25 cellular contexts compared by ENCODE assay signal in the genomic region with DNA sequence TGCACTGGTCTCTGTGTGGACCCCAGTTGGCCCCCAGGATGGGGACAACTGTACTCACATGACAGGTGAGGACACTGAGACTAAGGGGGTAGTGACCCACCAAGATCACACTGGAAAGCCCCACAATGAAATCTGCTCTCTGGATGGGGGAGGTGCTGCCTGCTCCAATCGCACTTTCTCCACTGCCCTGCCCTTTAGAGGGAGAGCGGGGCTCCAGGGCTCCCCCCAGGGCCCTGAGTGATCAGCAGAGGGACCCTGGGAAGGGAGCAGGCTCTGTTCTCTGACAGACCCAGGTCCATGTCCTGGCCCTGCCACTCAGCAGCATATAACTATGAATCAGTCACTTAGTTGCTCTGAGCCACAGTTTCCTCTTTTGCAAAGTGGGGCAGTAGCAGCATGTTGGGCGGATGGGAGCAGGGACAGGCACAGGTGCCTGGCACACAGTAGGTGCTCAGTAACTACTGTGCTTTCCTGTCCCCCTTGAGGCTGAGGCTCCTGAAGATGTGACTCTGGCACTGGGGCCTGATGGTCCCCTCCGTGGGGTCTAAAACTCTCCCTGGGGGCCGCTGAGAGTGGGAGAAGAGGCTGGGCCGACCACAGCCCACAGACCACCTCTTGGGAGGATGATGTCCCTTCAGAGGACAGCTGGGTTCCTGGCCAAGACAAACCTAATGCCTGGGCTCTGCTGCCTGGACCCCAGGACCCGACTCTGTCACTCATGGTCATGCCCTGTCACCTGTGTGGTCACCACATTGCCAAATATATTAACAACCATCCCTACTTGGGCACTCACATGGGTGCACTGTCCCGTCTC.
A peak's percentile ranks its signal among the peaks of the same experiment; 100 is the strongest.
DNase-seq lines count a peak whose midpoint lies in the region; ATAC-seq, FAIRE-seq and TF ChIP-seq lines count a peak whose summit lies in the region.
"Had no signal": no experiment of that assay in that cellular context is flagged by ENCODE, and none has a peak within 500 bp of the region (broad histone marks: within the 10 kb centered on the region; RNA-seq: fewer than 3 reads in every experiment).

No MANE protein-coding gene starts in this region.

- no peaks in the 10 kb centered on the region for H3K4me1 Mint-ChIP-seq in activated CD8-positive, alpha-beta T cell treated with anti-CD3 and anti-CD28 coated beads, Interleukin-2, amount 10 ng/mL, durations not matched to agents 7 days and 5 days (ENCODE audit: low read depth)
- H3K4me1 Mint-ChIP-seq: IgD-negative memory B cell had no signal

- H2AFZ ChIP-seq in H1 (ENCODE audit: low read length) (no peak overlapping the region), osteoblast (ENCODE audit: low read length) (no peak overlapping the region), SK-N-SH (ENCODE audit: low read depth) (no peak overlapping the region)
- H2AFZ ChIP-seq: PC-9 had no signal

- H3K79me2 ChIP-seq in H1 (ENCODE audit: control insufficient read depth in 1 of 2, insufficient read depth in 2 of 2, low read length in 2 of 2) (no peaks in the 10 kb centered on the region), osteoblast (ENCODE audit: insufficient read depth, low read length) (no peaks in the 10 kb centered on the region), SK-N-SH (ENCODE audit: insufficient read depth) (no peaks in the 10 kb centered on the region)

- no peaks in the 10 kb centered on the region for H3K9me3 Mint-ChIP-seq in activated CD8-positive, alpha-beta T cell treated with anti-CD3 and anti-CD28 coated beads, Interleukin-2, amount 10 ng/mL, durations not matched to agents 7 days and 5 days (ENCODE audit: insufficient read depth)
- H3K9me3 Mint-ChIP-seq: CD4-positive, alpha-beta T cell had no signal

- no peak overlapping the region for H2AK5ac ChIP-seq in H1 (ENCODE audit: low read depth, low read length)

- H3K27me3 ChIP-seq in H7 (ENCODE audit: control insufficient read depth, insufficient read depth, low read length) (no peaks in the 10 kb centered on the region), NT2/D1 (ENCODE audit: insufficient read depth, insufficient read length) (no peaks in the 10 kb centered on the region), H1 (replicated peaks in 1 of 4; ENCODE audit: control insufficient read depth in 3 of 4, extremely low read depth in 1 of 4, insufficient read depth in 3 of 4, low read length in 3 of 4) (no peaks in the 10 kb centered on the region), osteoblast (ENCODE audit: insufficient read depth, low read length) (no peaks in the 10 kb centered on the region), SK-N-SH (ENCODE audit: insufficient read depth) (no peaks in the 10 kb centered on the region), psoas muscle (ENCODE audit: insufficient read depth in 3 of 3, low read length in 2 of 3) (peaks cover 0 to 18% (median 0%) of the 10 kb centered on the region in 3 donors)

- CTCF ChIA-PET in H1 (lab: Charles Lee; ENCODE audit: partially characterized antibody) = no interaction called here
- CTCF ChIA-PET in SK-N-SH (lab: Yijun Ruan, JAX) = interaction anchor here (1.0 kb wide), 1 partner anchor 18 kb away, joined by 3 read pairs; no protein-coding TSS in a partner anchor
- CTCF ChIA-PET in activated CD8-positive, alpha-beta T cell treated with anti-CD3 and anti-CD28 coated beads, Interleukin-2, amount 10 ng/mL, durations not matched to agents 7 days and 5 days (lab: Charles Lee) = no interaction called here

- H3K79me1 ChIP-seq in H1 (ENCODE audit: low read depth, low read length) = no peaks in the 10 kb centered on the region

- H4K91ac ChIP-seq in H1 (replicated peaks; ENCODE audit: insufficient read length, low read length) = no peak overlapping the region

- intact Hi-C loops in psoas muscle (cut with DNase I) = no loop called here

- H4K8ac ChIP-seq in H1 (ENCODE audit: extremely low read depth, insufficient read depth, low read length) = no peak overlapping the region

- H3K9ac ChIP-seq in NT2/D1 (ENCODE audit: insufficient read length, low read depth) = peak overlapping the region; percentile 6
- no peak overlapping the region for H3K9ac ChIP-seq in H1 (replicated peaks in 1 of 4; ENCODE audit: extremely low read depth in 1 of 4, low read depth in 3 of 4, low read length in 3 of 4)
- no peak overlapping the region for H3K9ac ChIP-seq in SK-N-SH
- H3K9ac ChIP-seq: BLaER1 treated with 17β-estradiol and CSF1 and Interleukin-3, amounts not matched to agents 10 nM and 100 nM had no signal

- no peak overlapping the region for H3K4me3 Mint-ChIP-seq in activated CD8-positive, alpha-beta T cell treated with anti-CD3 and anti-CD28 coated beads, Interleukin-2, amount 10 ng/mL, durations not matched to agents 7 days and 5 days
- H3K4me3 Mint-ChIP-seq: CD4-positive, alpha-beta T cell; IgD-negative memory B cell had no signal

- no peak for TF ChIP-seq EP300 in H1 (IDR thresholded peaks at IDR 0.05; ENCODE audit: borderline replicate concordance in 1 of 2, low read depth in 2 of 2, low read length in 2 of 2)
- no peak for TF ChIP-seq EP300 in SK-N-SH (IDR thresholded peaks at IDR 0.05; ENCODE audit: borderline replicate concordance in 1 of 2, low read depth in 1 of 2, low read length in 1 of 2)

- H3F3A ChIP-seq in SK-N-SH (replicated peaks; ENCODE audit: insufficient read depth) = no peaks in the 10 kb centered on the region

- 0 out of 2 replicates have a peak overlapping the region, but pooled peaks have one; percentile 13 for H3K18ac ChIP-seq in H1 (ENCODE audit: extremely low read depth, low read length)

- H4K20me1 ChIP-seq in H1 (replicated peaks in 1 of 2; ENCODE audit: control insufficient read depth in 1 of 2, insufficient read depth in 2 of 2, low read length in 2 of 2) (no peaks in the 10 kb centered on the region), osteoblast (ENCODE audit: insufficient read depth, low read length) (no peaks in the 10 kb centered on the region), SK-N-SH (ENCODE audit: insufficient read depth) (no peaks in the 10 kb centered on the region)

- TF ChIP-seq RAD21 in H1 (IDR thresholded peaks at IDR 0.05 in 1 of 2, conservative IDR thresholded peaks at IDR 0.05 in 1 of 2; ENCODE audit: low read depth in 2 of 2, low read length in 2 of 2) (no peak), SK-N-SH (IDR thresholded peaks at IDR 0.05; ENCODE audit: low read length) (no peak)

- H3K23ac ChIP-seq in H1 (ENCODE audit: insufficient read length) = no peak overlapping the region

- peaks cover 2% of the 10 kb centered on the region for H3K27me3 Mint-ChIP-seq in activated CD8-positive, alpha-beta T cell treated with anti-CD3 and anti-CD28 coated beads, Interleukin-2, amount 10 ng/mL, durations not matched to agents 7 days and 5 days (ENCODE audit: low read depth)

- WGBS in H1 (ENCODE audit: extremely low coverage in 1 of 2, insufficient coverage in 1 of 2, insufficient read length in 1 of 2, insufficient replicate concordance in 2 of 2, low coverage in 1 of 2, low lambda C conversion rate in 2 of 2, missing lambda C conversion rate in 1 of 2), 2 experiments = 77% methylated on average over 8 of the region's 8 CpGs; no CpG with 5 or more reads in 1 of the 2 experiments
- WGBS in SK-N-SH (ENCODE audit: low lambda C conversion rate) = 54% methylated on average over 2 of the region's 8 CpGs
- WGBS in psoas muscle, 3 donors = 72 to 76% (median 73%) methylated on average over 8 of the region's 8 CpGs

- H2BK15ac ChIP-seq in H1 (ENCODE audit: low read length) = no peak overlapping the region

- H3K4me1 ChIP-seq in NT2/D1 (ENCODE audit: insufficient read depth, insufficient read length) (peaks cover 8% of the 10 kb centered on the region), H1 (replicated peaks in 1 of 4; ENCODE audit: control insufficient read depth in 3 of 4, insufficient read depth in 4 of 4, low read length in 3 of 4) (peaks cover 0 to 5% (median 0%) of the 10 kb centered on the region in 4 experiments; a peak in 4 of 7 replicates), osteoblast (ENCODE audit: insufficient read depth, low read length) (no peaks in the 10 kb centered on the region), SK-N-SH (ENCODE audit: control insufficient read depth in 1 of 2, insufficient read depth in 2 of 2, low read depth in 1 of 2, low read length in 1 of 2) (peaks cover 0 to 57% of the 10 kb centered on the region in 2 experiments; a peak in 1 of 4 replicates), psoas muscle (no peaks in the 10 kb centered on the region)
- H3K4me1 ChIP-seq: A549, SJCRH30 had no signal

- no peak overlapping the region for H3K4me2 ChIP-seq in H1 (ENCODE audit: insufficient read depth in 1 of 2, low read depth in 2 of 2, low read length in 2 of 2)
- no peak overlapping the region for H3K4me2 ChIP-seq in osteoblast (ENCODE audit: insufficient read depth, low read length)
- H3K4me2 ChIP-seq in SK-N-SH = no peak overlapping the region
- H3K4me2 ChIP-seq: A549; BLaER1 treated with 17β-estradiol and CSF1 and Interleukin-3, amounts not matched to agents 10 nM and 100 nM; PC-9 had no signal

- H3K56ac ChIP-seq in H1 (replicated peaks; ENCODE audit: insufficient read length, low read depth, low read length) = no peak overlapping the region

- H3K36me3 Mint-ChIP-seq in activated CD8-positive, alpha-beta T cell treated with anti-CD3 and anti-CD28 coated beads, Interleukin-2, amount 10 ng/mL, durations not matched to agents 7 days and 5 days (ENCODE audit: low read depth) = no peaks in the 10 kb centered on the region
- H3K36me3 Mint-ChIP-seq: IgD-negative memory B cell had no signal

- no peaks in the 10 kb centered on the region for H3K23me2 ChIP-seq in H1 (ENCODE audit: low read depth, low read length)

- POLR2A ChIA-PET in H1 (lab: Charles Lee; ENCODE audit: partially characterized antibody) (no interaction called here), SK-N-SH (lab: Yijun Ruan, JAX) (interaction anchor here (1.1 to 2.0 kb wide), 2 partner anchors 11 to 13 kb away, joined by 3 to 5 read pairs; no protein-coding TSS in a partner anchor)
- POLR2A ChIA-PET in activated CD8-positive, alpha-beta T cell treated with anti-CD3 and anti-CD28 coated beads, Interleukin-2, amount 10 ng/mL, durations not matched to agents 7 days and 5 days (lab: Charles Lee) = no interaction called here

- DNase-seq in H7 (peak; percentile 64), NT2/D1 (ENCODE audit: low read depth, low spot score) (no peak), H1 (ENCODE audit: low read depth in 1 of 2, low spot score in 2 of 2) (no peak), osteoblast (ENCODE audit: insufficient read length, low spot score, missing footprints) (peak; percentile 21), SK-N-SH (no peak), psoas muscle (no peak)
- DNase-seq in activated CD8-positive, alpha-beta T cell treated with anti-CD3 and anti-CD28 coated beads, Interleukin-2, amount 10 ng/mL, durations not matched to agents 7 days and 5 days = no peak
- DNase-seq: AML-193, DMS53, GDM1, GOT3, NCI-H1105, NCI-H1436 treated with DMSO at 0.1 percent for 48 hours, NCI-H187 treated with DMSO at 0.1 percent for 48 hours, NCI-H446, NCI-H524 treated with DMSO at 0.1 percent for 48 hours, NCI-H774, PC-9, SJCRH30 had no signal

- FAIRE-seq in H1 (lab: Jason Lieb, UNC) = no peak
- FAIRE-seq: A549, GM12878 had no signal

- no peaks in the 10 kb centered on the region for H3K9me2 ChIP-seq in SK-N-SH

- H3K27ac Mint-ChIP-seq in activated CD8-positive, alpha-beta T cell treated with anti-CD3 and anti-CD28 coated beads, Interleukin-2, amount 10 ng/mL, durations not matched to agents 7 days and 5 days = no peak overlapping the region
- H3K27ac Mint-ChIP-seq: CD4-positive, alpha-beta T cell; IgD-negative memory B cell had no signal

- H2BK20ac ChIP-seq in H1 (ENCODE audit: low read length) = no peak overlapping the region

- no peaks in the 10 kb centered on the region for H3K36me3 ChIP-seq in H7 (replicated peaks; ENCODE audit: control insufficient read depth, insufficient read depth, low read length)
- no peaks in the 10 kb centered on the region for H3K36me3 ChIP-seq in NT2/D1 (ENCODE audit: insufficient read depth, insufficient read length, low read length)
- H3K36me3 ChIP-seq in H1 (ENCODE audit: control insufficient read depth in 2 of 4, insufficient read depth in 4 of 4, low read length in 3 of 4) = no peaks in the 10 kb centered on the region
- H3K36me3 ChIP-seq in osteoblast (ENCODE audit: insufficient read depth, low read length) = no peaks in the 10 kb centered on the region
- H3K36me3 ChIP-seq in SK-N-SH (replicated peaks in 1 of 2; ENCODE audit: control insufficient read depth in 1 of 2, insufficient read depth in 2 of 2, low read length in 1 of 2) = no peaks in the 10 kb centered on the region
- H3K36me3 ChIP-seq in psoas muscle (ENCODE audit: insufficient read depth in 1 of 2, low read depth in 1 of 2) = no peaks in the 10 kb centered on the region
- H3K36me3 ChIP-seq: BLaER1 treated with 17β-estradiol and CSF1 and Interleukin-3, amounts not matched to agents 10 nM and 100 nM; SJCRH30 had no signal

- H2BK12ac ChIP-seq in H1 (ENCODE audit: low read depth, low read length) = no peak overlapping the region

- H3K27ac ChIP-seq in H1 (ENCODE audit: low read depth, low read length) (no peak overlapping the region), osteoblast (ENCODE audit: low read depth, low read length) (no peak overlapping the region), SK-N-SH (ENCODE audit: low read depth in 2 of 2, low read length in 1 of 2) (peak overlapping the region in 1 of 2 experiments; percentile 64; a peak in 2 of 4 replicates), psoas muscle (no peak overlapping the region)
- H3K27ac ChIP-seq: A549; BLaER1 treated with 17β-estradiol and CSF1 and Interleukin-3, amounts not matched to agents 10 nM and 100 nM; PC-9; SJCRH30 had no signal

- TF ChIP-seq CTCF in H1 (IDR thresholded peaks at IDR 0.05; ENCODE audit: control extremely low read depth in 1 of 3, insufficient read depth in 1 of 3, low read depth in 1 of 3, low read length in 3 of 3) (no peak), osteoblast (IDR thresholded peaks at IDR 0.05; ENCODE audit: extremely low read depth, low read depth, low read length) (no peak), SK-N-SH (IDR thresholded peaks at IDR 0.05) (no peak), psoas muscle (IDR thresholded peaks at IDR 0.05) (no peak)

- H3K9me3 ChIP-seq in NT2/D1 (ENCODE audit: insufficient read depth, low read length) (peaks cover 4% of the 10 kb centered on the region; the same call in 1 of the 2 replicates), H1 (ENCODE audit: insufficient read depth in 2 of 2, low read depth in 1 of 2, low read length in 1 of 2) (0 out of 4 replicates have a peak, but pooled peaks cover 0 to 4% of the 10 kb centered on the region in 2 experiments), osteoblast (ENCODE audit: low read depth, low read length) (no peaks in the 10 kb centered on the region), SK-N-SH (no peaks in the 10 kb centered on the region), psoas muscle (peaks cover 4% of the 10 kb centered on the region)
- H3K9me3 ChIP-seq: A549 had no signal

- no peak overlapping the region for H2BK5ac ChIP-seq in H1 (ENCODE audit: low read depth, low read length)

- no peak for TF ChIP-seq POLR2A in H1 (IDR thresholded peaks at IDR 0.05; ENCODE audit: control extremely low read depth in 1 of 2, low read depth in 2 of 2, low read length in 2 of 2)

- H3K4ac ChIP-seq in H1 (replicated peaks; ENCODE audit: insufficient read length, low read depth, low read length) = no peak overlapping the region

- ATAC-seq in psoas muscle = no peak
- ATAC-seq in activated CD8-positive, alpha-beta T cell treated with anti-CD3 and anti-CD28 coated beads, Interleukin-2, amount 10 ng/mL, durations not matched to agents 7 days and 5 days = no peak
- ATAC-seq: A549, GM12878, Right ventricle myocardium inferior had no signal

- H3K14ac ChIP-seq in H1 (ENCODE audit: insufficient read length) = no peak overlapping the region

- H4K5ac ChIP-seq in H1 (ENCODE audit: insufficient read length, low read depth, low read length) = no peak overlapping the region

- no peak overlapping the region for H2BK120ac ChIP-seq in H1 (replicated peaks; ENCODE audit: low read depth, low read length)

- H3K4me3 ChIP-seq in H7 (ENCODE audit: insufficient read depth, low read depth, low read length) (no peak overlapping the region), NT2/D1 (ENCODE audit: insufficient read length, low read depth) (no peak overlapping the region), H1 (ENCODE audit: extremely low read depth in 1 of 4, insufficient read depth in 2 of 4, low read depth in 3 of 4, low read length in 4 of 4) (no peak overlapping the region), osteoblast (ENCODE audit: insufficient read depth, low read length) (no peak overlapping the region), SK-N-SH (ENCODE audit: low read depth in 2 of 2, low read length in 1 of 2) (no peak overlapping the region), psoas muscle (no peak overlapping the region)
- H3K4me3 ChIP-seq: A549; BLaER1 treated with 17β-estradiol and CSF1 and Interleukin-3, amounts not matched to agents 10 nM and 100 nM; GM12878; PC-9; SJCRH30 had no signal

Comparison
In these comparisons a context has a peak if more than half of its experiments do, and no peak if none do; other contexts are left out.
1. DNase-seq: peak in H7 (single experiment) and osteoblast (single experiment); none in NT2/D1 (single experiment), H1 (0 of 2), SK-N-SH (single experiment), psoas muscle (0 of 2) and activated CD8-positive, alpha-beta T cell treated with anti-CD3 and anti-CD28 coated beads, Interleukin-2, amount 10 ng/mL, durations not matched to agents 7 days and 5 days (single experiment).